Comparison of ENCODE assay signal across 9 cellular contexts in the genomic region with DNA sequence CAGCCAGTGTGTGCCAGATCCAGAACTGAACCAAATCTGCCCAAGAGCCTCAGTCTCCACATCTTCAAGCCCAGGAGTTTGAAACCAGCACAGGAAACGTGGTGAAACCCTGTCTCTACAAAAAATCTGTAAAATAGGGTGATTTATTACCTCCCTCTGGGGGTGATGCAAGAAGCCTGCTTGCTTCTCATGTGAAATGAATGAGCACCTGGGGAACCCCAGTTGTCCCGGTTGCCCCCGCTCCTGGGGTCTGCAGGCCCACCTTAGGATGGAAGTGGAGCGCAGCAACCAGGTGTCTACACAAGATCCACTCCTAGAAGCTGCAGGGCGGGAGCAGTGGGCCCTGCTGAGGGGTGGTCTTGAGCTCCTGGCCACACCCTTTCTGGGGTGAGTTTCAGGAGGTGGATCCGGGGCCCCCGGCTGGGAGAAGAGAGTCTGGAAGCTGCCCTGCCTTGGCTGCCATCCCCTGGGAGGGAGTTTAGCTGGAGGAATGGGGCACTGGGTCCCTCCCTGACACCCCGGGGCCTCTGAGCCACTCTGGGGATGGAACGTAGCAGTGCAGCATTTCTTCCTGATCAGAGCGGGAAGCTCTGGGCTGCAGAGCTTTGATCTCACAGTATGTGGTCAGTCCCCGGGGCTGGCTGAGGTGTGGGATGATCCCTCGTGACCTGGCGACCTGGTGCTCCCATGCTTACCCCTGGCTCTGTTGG.
DNase-seq lines count a peak whose midpoint lies in the region; ATAC-seq and TF ChIP-seq lines count a peak whose summit lies in the region.
"Had no signal": no experiment of that assay in that cellular context is flagged by ENCODE, and none has a peak within 500 bp of the region (broad histone marks: within the 10 kb centered on the region; RNA-seq: fewer than 3 reads in every experiment).

No MANE protein-coding gene starts in this region.

- no peak overlapping the region for H4K12ac ChIP-seq in trophoblast cell (ENCODE audit: low read depth, low read length)

- H3K23ac ChIP-seq in trophoblast cell (ENCODE audit: low read length), result no peak overlapping the region

- H3K9ac ChIP-seq in trophoblast cell (ENCODE audit: low read length), result no peak overlapping the region

- peak; percentile 20 for ATAC-seq in GM19025 (IDR thresholded peaks at IDR 0.05; ENCODE audit: low read depth, unreplicated experiment)
- ATAC-seq in HG03175 (IDR thresholded peaks at IDR 0.05; ENCODE audit: unreplicated experiment), result peak; percentile 9
- peak; percentile 10 for ATAC-seq in activated naive CD8-positive, alpha-beta T cell treated with anti-CD3 and anti-CD28 coated beads, Interleukin-2, amount 50 U/mL, for 24 hours

- H3K27ac Mint-ChIP-seq in activated naive CD8-positive, alpha-beta T cell treated with anti-CD3 and anti-CD28 coated beads, Interleukin-2, amount 50 U/mL, for 24 hours, result peak overlapping the region; percentile 99

- H2AFZ ChIP-seq in trophoblast cell (ENCODE audit: insufficient read depth, low read length, poor library complexity), result no peak overlapping the region

- H3K79me1 ChIP-seq in trophoblast cell (ENCODE audit: low read length), result peaks cover 8% of the 10 kb centered on the region

- H3K9me3 ChIP-seq in trophoblast cell (ENCODE audit: insufficient read depth, low read depth, low read length), result peaks cover 3% of the 10 kb centered on the region
- H3K9me3 ChIP-seq in thyroid gland, result no peaks in the 10 kb centered on the region

- peaks cover 49 to 56% of the 10 kb centered on the region in 2 experiments for H3K4me1 ChIP-seq in trophoblast cell (ENCODE audit: control insufficient read depth in 1 of 2, insufficient read depth in 2 of 2, low read length in 2 of 2)
- H3K4me1 ChIP-seq in thyroid gland, result peaks cover 0 to 23% of the 10 kb centered on the region in 2 donors

- peak; percentile 38 for DNase-seq in activated naive CD8-positive, alpha-beta T cell treated with anti-CD3 and anti-CD28 coated beads, Interleukin-2, amount 50 U/mL, for 24 hours
- peak in 1 of 2 donors; percentile 68 for DNase-seq in trophoblast cell
- DNase-seq in thyroid gland, result no peak
- DNase-seq in NCI-H1417 treated with DMSO at 0.1 percent for 48 hours (lab: John Stamatoyannopoulos, UW), result no peak
- no peak for DNase-seq in OCI-M2 (lab: John Stamatoyannopoulos, UW; ENCODE audit: unreplicated experiment)
- DNase-seq in GM10266 (ENCODE audit: extremely low spot score), result no peak

- H2BK120ac ChIP-seq in trophoblast cell (ENCODE audit: insufficient read depth, low read length, poor library complexity), result peak overlapping the region; percentile 10

- peaks cover 2% of the 10 kb centered on the region for H3K36me3 Mint-ChIP-seq in activated naive CD8-positive, alpha-beta T cell treated with anti-CD3 and anti-CD28 coated beads, Interleukin-2, amount 50 U/mL, for 24 hours (ENCODE audit: low read depth)

- peak overlapping the region; percentile 8 for H3K18ac ChIP-seq in trophoblast cell (ENCODE audit: low read length)

- H4K8ac ChIP-seq in trophoblast cell (ENCODE audit: low read depth, low read length), result no peak overlapping the region

- H3K27ac ChIP-seq in trophoblast cell (ENCODE audit: low read depth, low read length), result peak overlapping the region; percentile 7
- no peak overlapping the region for H3K27ac ChIP-seq in thyroid gland
- H3K27ac ChIP-seq: RWPE1 had no signal

- H3K27me3 ChIP-seq in trophoblast cell (ENCODE audit: insufficient read depth, low read length), result no peaks in the 10 kb centered on the region
- no peaks in the 10 kb centered on the region for H3K27me3 ChIP-seq in thyroid gland

- no peak overlapping the region for H2BK5ac ChIP-seq in trophoblast cell (ENCODE audit: low read depth, low read length, poor library complexity)

- TF ChIP-seq CTCF in thyroid gland (IDR thresholded peaks at IDR 0.05), result no peak
- TF ChIP-seq CTCF in GM10266 (IDR thresholded peaks at IDR 0.05; ENCODE audit: control insufficient read depth, insufficient read depth, low read depth, missing control alignments), result no peak

- intact Hi-C loops in thyroid gland (cut with DNase I), result no loop called here

- H3K4me3 ChIP-seq in trophoblast cell (ENCODE audit: low read depth, low read length), result no peak overlapping the region
- no peak overlapping the region for H3K4me3 ChIP-seq in thyroid gland (replicated peaks in 1 of 3)

- WGBS in trophoblast cell (ENCODE audit: extremely low coverage, insufficient coverage, insufficient read length), result no CpG with 5 or more reads among the region's 13 CpGs
- 67 to 70% methylated on average over 7 to 10 of the region's 13 CpGs for WGBS in thyroid gland, 2 donors

- no peak overlapping the region for H3K4me2 ChIP-seq in trophoblast cell (ENCODE audit: low read length)

- H3K27me3 Mint-ChIP-seq in activated naive CD8-positive, alpha-beta T cell treated with anti-CD3 and anti-CD28 coated beads, Interleukin-2, amount 50 U/mL, for 24 hours, result no peaks in the 10 kb centered on the region

- no peak for TF ChIP-seq POLR2A in thyroid gland (IDR thresholded peaks at IDR 0.05)

- H3K4ac ChIP-seq in trophoblast cell (ENCODE audit: low read depth, low read length), result peak overlapping the region; percentile 9

- H2BK12ac ChIP-seq in trophoblast cell (ENCODE audit: low read length), result no peak overlapping the region

- H3K79me2 ChIP-seq in trophoblast cell (ENCODE audit: control insufficient read depth, insufficient read depth, low read length, poor library complexity), result peaks cover 15% of the 10 kb centered on the region

- H3K14ac ChIP-seq in trophoblast cell (ENCODE audit: low read length), result no peak overlapping the region

- H3K4me3 Mint-ChIP-seq in activated naive CD8-positive, alpha-beta T cell treated with anti-CD3 and anti-CD28 coated beads, Interleukin-2, amount 50 U/mL, for 24 hours, result peak overlapping the region; percentile 82

- peaks cover 5 to 6% of the 10 kb centered on the region in 2 experiments for H3K36me3 ChIP-seq in trophoblast cell (ENCODE audit: control insufficient read depth in 1 of 2, insufficient read depth in 2 of 2, low read length in 2 of 2)
- H3K36me3 ChIP-seq in thyroid gland, result no peaks in the 10 kb centered on the region

- peaks cover 57% of the 10 kb centered on the region for H3K4me1 Mint-ChIP-seq in activated naive CD8-positive, alpha-beta T cell treated with anti-CD3 and anti-CD28 coated beads, Interleukin-2, amount 50 U/mL, for 24 hours

- no peaks in the 10 kb centered on the region for H3K9me3 Mint-ChIP-seq in activated naive CD8-positive, alpha-beta T cell treated with anti-CD3 and anti-CD28 coated beads, Interleukin-2, amount 50 U/mL, for 24 hours

- peak overlapping the region; percentile 40 for H4K91ac ChIP-seq in trophoblast cell (ENCODE audit: low read depth, low read length)

- H2AK5ac ChIP-seq in trophoblast cell (ENCODE audit: low read length), result no peak overlapping the region
